In the genomic region with DNA sequence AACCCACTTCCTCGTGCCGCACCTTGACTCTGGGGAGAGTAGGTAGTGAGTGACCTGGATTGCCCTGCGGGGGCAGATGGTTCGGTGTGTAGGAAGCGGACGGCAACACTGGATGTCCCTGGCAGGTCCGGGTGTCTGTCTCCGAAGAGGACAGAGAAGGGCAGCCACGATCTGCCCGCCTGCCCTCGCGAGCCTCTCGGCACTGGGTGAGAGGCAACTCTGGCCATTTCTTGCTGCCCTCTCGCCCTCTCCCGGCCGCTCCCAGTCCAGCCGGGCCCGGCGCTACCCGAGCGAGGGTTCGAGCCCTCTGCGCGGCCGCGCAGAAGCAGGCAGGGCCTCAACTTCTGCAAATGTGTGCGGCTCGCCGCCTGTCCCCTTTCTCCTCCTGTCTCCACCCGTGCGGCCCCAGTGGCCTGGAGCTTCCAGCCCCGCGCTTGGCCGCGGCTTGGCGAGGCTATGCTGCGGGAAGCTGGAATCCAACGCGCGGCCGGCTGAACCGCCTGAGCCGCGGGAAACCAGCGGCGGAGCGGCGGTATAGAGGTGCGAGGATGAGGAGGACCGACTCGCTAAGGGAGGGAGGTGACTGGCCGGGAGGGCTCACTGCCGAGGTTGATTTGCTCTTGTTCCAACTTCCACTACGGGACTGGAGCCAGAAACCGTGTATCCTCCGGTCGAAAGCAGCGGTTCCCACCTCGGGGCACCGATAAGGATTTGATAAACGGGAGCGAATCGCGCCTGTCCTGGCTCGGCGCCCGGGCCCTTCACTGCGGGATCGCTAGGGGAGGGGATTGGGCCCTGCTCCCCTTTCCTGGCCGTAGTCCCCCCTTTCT, we compare ENCODE assay signal across 1 cellular context.
TF ChIP-seq lines count a peak whose summit lies in the region.

No MANE protein-coding gene starts in this region.

TF ChIP-seq in HepG2, 621 proteins besides CTCF, POLR2A, EP300 and RAD21 (continued from another document and continues in another):
- TF ChIP-seq, protein P1, sequence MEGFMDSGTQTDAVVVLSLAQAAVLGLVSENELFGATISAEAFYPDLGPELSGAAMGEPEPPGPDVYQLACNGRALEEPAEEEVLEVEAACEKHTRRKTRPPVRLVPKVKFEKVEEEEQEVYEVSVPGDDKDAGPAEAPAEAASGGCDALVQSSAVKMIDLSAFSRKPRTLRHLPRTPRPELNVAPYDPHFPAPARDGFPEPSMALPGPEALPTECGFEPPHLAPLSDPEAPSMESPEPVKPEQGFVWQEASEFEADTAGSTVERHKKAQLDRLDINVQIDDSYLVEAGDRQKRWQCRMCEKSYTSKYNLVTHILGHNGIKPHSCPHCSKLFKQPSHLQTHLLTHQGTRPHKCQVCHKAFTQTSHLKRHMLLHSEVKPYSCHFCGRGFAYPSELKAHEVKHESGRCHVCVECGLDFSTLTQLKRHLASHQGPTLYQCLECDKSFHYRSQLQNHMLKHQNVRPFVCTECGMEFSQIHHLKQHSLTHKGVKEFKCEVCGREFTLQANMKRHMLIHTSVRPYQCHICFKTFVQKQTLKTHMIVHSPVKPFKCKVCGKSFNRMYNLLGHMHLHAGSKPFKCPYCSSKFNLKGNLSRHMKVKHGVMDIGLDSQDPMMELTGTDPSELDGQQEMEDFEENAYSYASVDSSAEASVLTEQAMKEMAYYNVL (CRISPR knock-in tag; IDR thresholded peaks at IDR 0.05; ENCODE audit: borderline replicate concordance) = peak; percentile 74; the same call in 1 of the 2 replicates
- TF ChIP-seq, protein P2, sequence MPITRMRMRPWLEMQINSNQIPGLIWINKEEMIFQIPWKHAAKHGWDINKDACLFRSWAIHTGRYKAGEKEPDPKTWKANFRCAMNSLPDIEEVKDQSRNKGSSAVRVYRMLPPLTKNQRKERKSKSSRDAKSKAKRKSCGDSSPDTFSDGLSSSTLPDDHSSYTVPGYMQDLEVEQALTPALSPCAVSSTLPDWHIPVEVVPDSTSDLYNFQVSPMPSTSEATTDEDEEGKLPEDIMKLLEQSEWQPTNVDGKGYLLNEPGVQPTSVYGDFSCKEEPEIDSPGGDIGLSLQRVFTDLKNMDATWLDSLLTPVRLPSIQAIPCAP (CRISPR knock-in tag; IDR thresholded peaks at IDR 0.05; ENCODE audit: low read depth) = no peak
- TF ChIP-seq NCOA1 (CRISPR knock-in tag; IDR thresholded peaks at IDR 0.05) = peak; percentile 70; the same call in 1 of the 2 replicates
- TF ChIP-seq, protein P3, sequence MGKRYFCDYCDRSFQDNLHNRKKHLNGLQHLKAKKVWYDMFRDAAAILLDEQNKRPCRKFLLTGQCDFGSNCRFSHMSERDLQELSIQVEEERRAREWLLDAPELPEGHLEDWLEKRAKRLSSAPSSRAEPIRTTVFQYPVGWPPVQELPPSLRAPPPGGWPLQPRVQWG (CRISPR knock-in tag; IDR thresholded peaks at IDR 0.05; ENCODE audit: borderline replicate concordance, low read depth) = no peak
- TF ChIP-seq ZNF746 (CRISPR knock-in tag; IDR thresholded peaks at IDR 0.05) = peak; percentile 36; the same call in 1 of the 2 replicates
- peak; percentile 42 for TF ChIP-seq ZFY (CRISPR knock-in tag; IDR thresholded peaks at IDR 0.05)
- TF ChIP-seq AGO2 (optimal IDR thresholded peaks at IDR 0.05; ENCODE audit: low read depth, low read length) = peak; percentile 84
- no peak for TF ChIP-seq GTF2F1 (IDR thresholded peaks at IDR 0.05; ENCODE audit: low read length)
- TF ChIP-seq, protein P4, sequence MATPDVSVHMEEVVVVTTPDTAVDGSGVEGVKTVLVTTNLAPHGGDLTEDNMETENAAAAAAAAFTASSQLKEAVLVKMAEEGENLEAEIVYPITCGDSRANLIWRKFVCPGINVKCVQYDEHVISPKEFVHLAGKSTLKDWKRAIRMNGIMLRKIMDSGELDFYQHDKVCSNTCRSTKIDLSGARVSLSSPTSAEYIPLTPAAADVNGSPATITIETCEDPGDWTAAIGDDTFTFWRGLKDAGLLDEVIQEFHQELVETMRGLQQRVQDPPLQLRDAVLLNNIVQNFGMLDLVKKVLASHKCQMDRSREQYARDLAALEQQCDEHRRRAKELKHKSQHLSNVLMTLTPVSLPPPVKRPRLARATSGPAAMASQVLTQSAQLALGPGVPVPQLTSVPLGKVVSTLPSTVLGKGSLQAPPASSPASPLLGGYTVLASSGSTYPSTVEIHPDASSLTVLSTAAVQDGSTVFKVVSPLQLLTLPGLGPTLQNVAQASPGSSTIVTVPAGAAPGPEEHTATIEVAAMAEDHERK (CRISPR knock-in tag; IDR thresholded peaks at IDR 0.05; ENCODE audit: low read depth) = no peak
- peak; percentile 61; the same call in 1 of the 2 replicates for TF ChIP-seq RXRB (CRISPR knock-in tag; IDR thresholded peaks at IDR 0.05; ENCODE audit: borderline replicate concordance)
- TF ChIP-seq RBM39 (IDR thresholded peaks at IDR 0.05; ENCODE audit: low read depth, low read length, poor library complexity, severe bottlenecking) = peak; percentile 46
- TF ChIP-seq ZNF253 (CRISPR knock-in tag; IDR thresholded peaks at IDR 0.05; ENCODE audit: borderline replicate concordance) = no peak
- peak; percentile 24; the same call in 1 of the 2 replicates for TF ChIP-seq ZFP36L2 (CRISPR knock-in tag; IDR thresholded peaks at IDR 0.05)
- TF ChIP-seq KLF13 (CRISPR knock-in tag; IDR thresholded peaks at IDR 0.05) = peak; percentile 44; the same call in 1 of the 2 replicates
- 0 out of 2 replicates have a peak, but pooled peaks have one; percentile 26 for TF ChIP-seq ZNF564 (CRISPR knock-in tag; IDR thresholded peaks at IDR 0.05)
- no peak for TF ChIP-seq SRF (IDR thresholded peaks at IDR 0.05; ENCODE audit: low read depth, low read length)
- TF ChIP-seq, protein P5, sequence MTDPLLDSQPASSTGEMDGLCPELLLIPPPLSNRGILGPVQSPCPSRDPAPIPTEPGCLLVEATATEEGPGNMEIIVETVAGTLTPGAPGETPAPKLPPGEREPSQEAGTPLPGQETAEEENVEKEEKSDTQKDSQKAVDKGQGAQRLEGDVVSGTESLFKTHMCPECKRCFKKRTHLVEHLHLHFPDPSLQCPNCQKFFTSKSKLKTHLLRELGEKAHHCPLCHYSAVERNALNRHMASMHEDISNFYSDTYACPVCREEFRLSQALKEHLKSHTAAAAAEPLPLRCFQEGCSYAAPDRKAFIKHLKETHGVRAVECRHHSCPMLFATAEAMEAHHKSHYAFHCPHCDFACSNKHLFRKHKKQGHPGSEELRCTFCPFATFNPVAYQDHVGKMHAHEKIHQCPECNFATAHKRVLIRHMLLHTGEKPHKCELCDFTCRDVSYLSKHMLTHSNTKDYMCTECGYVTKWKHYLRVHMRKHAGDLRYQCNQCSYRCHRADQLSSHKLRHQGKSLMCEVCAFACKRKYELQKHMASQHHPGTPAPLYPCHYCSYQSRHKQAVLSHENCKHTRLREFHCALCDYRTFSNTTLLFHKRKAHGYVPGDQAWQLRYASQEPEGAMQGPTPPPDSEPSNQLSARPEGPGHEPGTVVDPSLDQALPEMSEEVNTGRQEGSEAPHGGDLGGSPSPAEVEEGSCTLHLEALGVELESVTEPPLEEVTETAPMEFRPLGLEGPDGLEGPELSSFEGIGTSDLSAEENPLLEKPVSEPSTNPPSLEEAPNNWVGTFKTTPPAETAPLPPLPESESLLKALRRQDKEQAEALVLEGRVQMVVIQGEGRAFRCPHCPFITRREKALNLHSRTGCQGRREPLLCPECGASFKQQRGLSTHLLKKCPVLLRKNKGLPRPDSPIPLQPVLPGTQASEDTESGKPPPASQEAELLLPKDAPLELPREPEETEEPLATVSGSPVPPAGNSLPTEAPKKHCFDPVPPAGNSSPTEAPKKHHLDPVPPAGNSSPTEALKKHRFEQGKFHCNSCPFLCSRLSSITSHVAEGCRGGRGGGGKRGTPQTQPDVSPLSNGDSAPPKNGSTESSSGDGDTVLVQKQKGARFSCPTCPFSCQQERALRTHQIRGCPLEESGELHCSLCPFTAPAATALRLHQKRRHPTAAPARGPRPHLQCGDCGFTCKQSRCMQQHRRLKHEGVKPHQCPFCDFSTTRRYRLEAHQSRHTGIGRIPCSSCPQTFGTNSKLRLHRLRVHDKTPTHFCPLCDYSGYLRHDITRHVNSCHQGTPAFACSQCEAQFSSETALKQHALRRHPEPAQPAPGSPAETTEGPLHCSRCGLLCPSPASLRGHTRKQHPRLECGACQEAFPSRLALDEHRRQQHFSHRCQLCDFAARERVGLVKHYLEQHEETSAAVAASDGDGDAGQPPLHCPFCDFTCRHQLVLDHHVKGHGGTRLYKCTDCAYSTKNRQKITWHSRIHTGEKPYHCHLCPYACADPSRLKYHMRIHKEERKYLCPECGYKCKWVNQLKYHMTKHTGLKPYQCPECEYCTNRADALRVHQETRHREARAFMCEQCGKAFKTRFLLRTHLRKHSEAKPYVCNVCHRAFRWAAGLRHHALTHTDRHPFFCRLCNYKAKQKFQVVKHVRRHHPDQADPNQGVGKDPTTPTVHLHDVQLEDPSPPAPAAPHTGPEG (CRISPR knock-in tag; IDR thresholded peaks at IDR 0.05) = 0 out of 2 replicates have a peak, but pooled peaks have one; percentile 78
- peak; percentile 70 for TF ChIP-seq ZFX (CRISPR knock-in tag; IDR thresholded peaks at IDR 0.05; ENCODE audit: low read depth)
- TF ChIP-seq FOXK1 (CRISPR knock-in tag; IDR thresholded peaks at IDR 0.05; ENCODE audit: borderline replicate concordance, low read depth) = no peak
- peak; percentile 66; the same call in 1 of the 2 replicates for TF ChIP-seq PHF8 (CRISPR knock-in tag; IDR thresholded peaks at IDR 0.05)
- TF ChIP-seq, protein P6, sequence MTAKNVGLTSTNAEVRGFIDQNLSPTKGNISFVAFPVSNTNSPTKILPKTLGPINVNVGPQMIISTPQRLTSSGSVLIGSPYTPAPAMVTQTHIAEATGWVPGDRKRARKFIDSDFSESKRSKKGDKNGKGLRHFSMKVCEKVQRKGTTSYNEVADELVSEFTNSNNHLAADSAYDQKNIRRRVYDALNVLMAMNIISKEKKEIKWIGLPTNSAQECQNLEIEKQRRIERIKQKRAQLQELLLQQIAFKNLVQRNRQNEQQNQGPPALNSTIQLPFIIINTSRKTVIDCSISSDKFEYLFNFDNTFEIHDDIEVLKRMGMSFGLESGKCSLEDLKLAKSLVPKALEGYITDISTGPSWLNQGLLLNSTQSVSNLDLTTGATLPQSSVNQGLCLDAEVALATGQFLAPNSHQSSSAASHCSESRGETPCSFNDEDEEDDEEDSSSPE (CRISPR knock-in tag; IDR thresholded peaks at IDR 0.05) = peak; percentile 46
- TF ChIP-seq MEIS2 (CRISPR knock-in tag; IDR thresholded peaks at IDR 0.05) = no peak
- TF ChIP-seq FOXC1 (CRISPR knock-in tag; IDR thresholded peaks at IDR 0.05; ENCODE audit: borderline replicate concordance) = peak; percentile 91; the same call in 1 of the 2 replicates
- TF ChIP-seq ZNF260 (CRISPR knock-in tag; IDR thresholded peaks at IDR 0.05; ENCODE audit: borderline replicate concordance, low read depth) = 0 out of 2 replicates have a peak, but pooled peaks have one; percentile 31
- 0 out of 2 replicates have a peak, but pooled peaks have one; percentile 17 for TF ChIP-seq ZNF367 (CRISPR knock-in tag; IDR thresholded peaks at IDR 0.05; ENCODE audit: borderline replicate concordance)
- TF ChIP-seq ZNF274 (CRISPR knock-in tag; IDR thresholded peaks at IDR 0.05) = 0 out of 2 replicates have a peak, but pooled peaks have one; percentile 38
- TF ChIP-seq MIER2 (CRISPR knock-in tag; IDR thresholded peaks at IDR 0.05) = no peak
- TF ChIP-seq, protein P7, sequence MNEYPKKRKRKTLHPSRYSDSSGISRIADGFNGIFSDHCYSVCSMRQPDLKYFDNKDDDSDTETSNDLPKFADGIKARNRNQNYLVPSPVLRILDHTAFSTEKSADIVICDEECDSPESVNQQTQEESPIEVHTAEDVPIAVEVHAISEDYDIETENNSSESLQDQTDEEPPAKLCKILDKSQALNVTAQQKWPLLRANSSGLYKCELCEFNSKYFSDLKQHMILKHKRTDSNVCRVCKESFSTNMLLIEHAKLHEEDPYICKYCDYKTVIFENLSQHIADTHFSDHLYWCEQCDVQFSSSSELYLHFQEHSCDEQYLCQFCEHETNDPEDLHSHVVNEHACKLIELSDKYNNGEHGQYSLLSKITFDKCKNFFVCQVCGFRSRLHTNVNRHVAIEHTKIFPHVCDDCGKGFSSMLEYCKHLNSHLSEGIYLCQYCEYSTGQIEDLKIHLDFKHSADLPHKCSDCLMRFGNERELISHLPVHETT (CRISPR knock-in tag; conservative IDR thresholded peaks at IDR 0.05) = 0 out of 2 replicates have a peak, but pooled peaks have one; percentile 19
- peak; percentile 20; the same call in 1 of the 2 replicates for TF ChIP-seq MED1 (CRISPR knock-in tag; IDR thresholded peaks at IDR 0.05)
- TF ChIP-seq, protein P8, sequence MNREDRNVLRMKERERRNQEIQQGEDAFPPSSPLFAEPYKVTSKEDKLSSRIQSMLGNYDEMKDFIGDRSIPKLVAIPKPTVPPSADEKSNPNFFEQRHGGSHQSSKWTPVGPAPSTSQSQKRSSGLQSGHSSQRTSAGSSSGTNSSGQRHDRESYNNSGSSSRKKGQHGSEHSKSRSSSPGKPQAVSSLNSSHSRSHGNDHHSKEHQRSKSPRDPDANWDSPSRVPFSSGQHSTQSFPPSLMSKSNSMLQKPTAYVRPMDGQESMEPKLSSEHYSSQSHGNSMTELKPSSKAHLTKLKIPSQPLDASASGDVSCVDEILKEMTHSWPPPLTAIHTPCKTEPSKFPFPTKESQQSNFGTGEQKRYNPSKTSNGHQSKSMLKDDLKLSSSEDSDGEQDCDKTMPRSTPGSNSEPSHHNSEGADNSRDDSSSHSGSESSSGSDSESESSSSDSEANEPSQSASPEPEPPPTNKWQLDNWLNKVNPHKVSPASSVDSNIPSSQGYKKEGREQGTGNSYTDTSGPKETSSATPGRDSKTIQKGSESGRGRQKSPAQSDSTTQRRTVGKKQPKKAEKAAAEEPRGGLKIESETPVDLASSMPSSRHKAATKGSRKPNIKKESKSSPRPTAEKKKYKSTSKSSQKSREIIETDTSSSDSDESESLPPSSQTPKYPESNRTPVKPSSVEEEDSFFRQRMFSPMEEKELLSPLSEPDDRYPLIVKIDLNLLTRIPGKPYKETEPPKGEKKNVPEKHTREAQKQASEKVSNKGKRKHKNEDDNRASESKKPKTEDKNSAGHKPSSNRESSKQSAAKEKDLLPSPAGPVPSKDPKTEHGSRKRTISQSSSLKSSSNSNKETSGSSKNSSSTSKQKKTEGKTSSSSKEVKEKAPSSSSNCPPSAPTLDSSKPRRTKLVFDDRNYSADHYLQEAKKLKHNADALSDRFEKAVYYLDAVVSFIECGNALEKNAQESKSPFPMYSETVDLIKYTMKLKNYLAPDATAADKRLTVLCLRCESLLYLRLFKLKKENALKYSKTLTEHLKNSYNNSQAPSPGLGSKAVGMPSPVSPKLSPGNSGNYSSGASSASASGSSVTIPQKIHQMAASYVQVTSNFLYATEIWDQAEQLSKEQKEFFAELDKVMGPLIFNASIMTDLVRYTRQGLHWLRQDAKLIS (CRISPR knock-in tag; IDR thresholded peaks at IDR 0.05) = peak; percentile 78
- peak; percentile 52 for TF ChIP-seq ISL2 (CRISPR knock-in tag; IDR thresholded peaks at IDR 0.05)
- TF ChIP-seq, protein P9, sequence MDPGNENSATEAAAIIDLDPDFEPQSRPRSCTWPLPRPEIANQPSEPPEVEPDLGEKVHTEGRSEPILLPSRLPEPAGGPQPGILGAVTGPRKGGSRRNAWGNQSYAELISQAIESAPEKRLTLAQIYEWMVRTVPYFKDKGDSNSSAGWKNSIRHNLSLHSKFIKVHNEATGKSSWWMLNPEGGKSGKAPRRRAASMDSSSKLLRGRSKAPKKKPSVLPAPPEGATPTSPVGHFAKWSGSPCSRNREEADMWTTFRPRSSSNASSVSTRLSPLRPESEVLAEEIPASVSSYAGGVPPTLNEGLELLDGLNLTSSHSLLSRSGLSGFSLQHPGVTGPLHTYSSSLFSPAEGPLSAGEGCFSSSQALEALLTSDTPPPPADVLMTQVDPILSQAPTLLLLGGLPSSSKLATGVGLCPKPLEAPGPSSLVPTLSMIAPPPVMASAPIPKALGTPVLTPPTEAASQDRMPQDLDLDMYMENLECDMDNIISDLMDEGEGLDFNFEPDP (CRISPR knock-in tag; conservative IDR thresholded peaks at IDR 0.05) = peak; percentile 98; the same call in 1 of the 2 replicates
- TF ChIP-seq CENPT (CRISPR knock-in tag; IDR thresholded peaks at IDR 0.05; ENCODE audit: low read depth) = no peak
- 0 out of 2 replicates have a peak, but pooled peaks have one; percentile 30 for TF ChIP-seq ATAD3A (CRISPR knock-in tag; IDR thresholded peaks at IDR 0.05)
